Comparison of ENCODE assay signal across 22 cellular contexts in the genomic region with DNA sequence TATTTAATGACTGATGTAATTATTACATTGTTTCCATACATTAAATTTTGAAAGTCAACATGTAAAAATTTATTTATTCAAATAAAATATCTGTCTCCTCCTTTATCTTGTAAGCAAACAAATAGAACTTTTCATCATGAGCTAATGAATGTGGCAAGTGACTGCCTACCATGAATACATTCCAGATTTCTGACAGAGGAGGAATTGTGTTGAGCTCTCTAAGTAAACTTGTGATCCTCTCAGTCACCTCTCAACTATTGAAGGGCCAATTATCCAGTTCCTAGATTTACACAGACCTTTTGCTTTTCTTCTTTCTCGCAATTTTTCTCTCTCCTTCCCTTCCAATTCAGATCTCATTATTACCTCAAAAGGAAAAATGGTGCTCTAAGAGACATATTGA. TPM values are rescaled to one million over a fixed set of nuclear protein-coding genes. Genes with fewer than 3 reads are reported as not detected.
"Had no signal": no experiment of that assay in that cellular context is flagged by ENCODE, and none has a peak within 500 bp of the region (broad histone marks: within the 10 kb centered on the region; RNA-seq: fewer than 3 reads in every experiment).

No MANE protein-coding gene starts in this region.

- H3K4me1 Mint-ChIP-seq: natural killer cell had no signal

- H3K27ac Mint-ChIP-seq: memory B cell, mesothelial cell of epicardium, natural killer cell, progenitor cell of endocrine pancreas had no signal

- H3K4me1 ChIP-seq: stomach, uterus had no signal

- H3K27ac ChIP-seq: heart right ventricle, ovary, stomach, uterus had no signal

- H3K9me3 Mint-ChIP-seq: memory B cell, natural killer cell, neural crest cell had no signal

- H3K27me3 ChIP-seq: esophagus squamous epithelium, ovary, stomach, uterus had no signal

- H3K36me3 ChIP-seq: heart right ventricle, ovary, uterus had no signal

- H3K36me3 Mint-ChIP-seq: memory B cell, natural killer cell had no signal

- H3K4me3 ChIP-seq: esophagus squamous epithelium, heart right ventricle, ovary, stomach, uterus had no signal

- H3K4me3 Mint-ChIP-seq: memory B cell, mesothelial cell of epicardium, natural killer cell, neural crest cell had no signal

- H3K9me3 ChIP-seq: esophagus squamous epithelium, ovary, stomach, uterus had no signal

- DNase-seq: effector memory CD4-positive, alpha-beta T cell; esophagus squamous epithelium; heart right ventricle; hypothalamus; kidney glomerular epithelial cell; natural killer cell; ovary; right cardiac atrium; small intestine; stimulated activated CD4-positive, alpha-beta T cell treated with anti-CD3 and anti-CD28 coated beads, Interleukin-12 subunit alpha, Interleukin-12 subunit beta, amount 100 ng/mL, for 4 hours; stimulated activated naive CD4-positive, alpha-beta T cell; stomach; substantia nigra; uterus had no signal

RNA-seq across cellular contexts. Expression of gene PRRG4, which starts 21.5 kb away (rescaled TPM):
- total RNA-seq: neural crest cell had no signal

RNA-seq across cellular contexts. Expression of gene CCDC73, which starts 56.8 kb away (rescaled TPM):
- total RNA-seq: epithelial cell of proximal tubule, frontal cortex, heart right ventricle, mucosa of gallbladder, myocyte, natural killer cell, neural crest cell, progenitor cell of endocrine pancreas, right cardiac atrium had no signal
- polyA plus RNA-seq: right cardiac atrium, stomach had no signal
